ENCODE assay signal across 7 cellular contexts in genomic region chr2:75353131-75353530, GRCh38.
"Had no signal": no experiment of that assay in that cellular context is flagged by ENCODE, and none has a peak within 500 bp of the region (broad histone marks: within the 10 kb centered on the region; RNA-seq: fewer than 3 reads in every experiment).

No MANE protein-coding gene starts in this region.

- H3K4me3 Mint-ChIP-seq: H9, IgD-negative memory B cell had no signal

- ATAC-seq: HepG2 had no signal

- DNase-seq: GM23248, GOT3, H9, HCEC 1CT had no signal

- H3K27ac ChIP-seq: GM23248 had no signal

- H2AFZ ChIP-seq: GM23248 had no signal

- H3K27me3 Mint-ChIP-seq: IgD-negative memory B cell had no signal

- H3K4me3 ChIP-seq: GM23248 had no signal

- H3K4me1 Mint-ChIP-seq: IgD-negative memory B cell had no signal

- FAIRE-seq: H54, HepG2 had no signal

- H3K9ac ChIP-seq: GM23248 had no signal
